1 cellular context compared by ENCODE assay signal in genomic region chr11:130144129-130144528, GRCh38.
TF ChIP-seq lines count a peak whose summit lies in the region.

No MANE protein-coding gene starts in this region.

TF ChIP-seq in GM23338, 12 proteins besides CTCF, POLR2A, EP300 and RAD21 (continued from another document):
- TF ChIP-seq REST (IDR thresholded peaks at IDR 0.05; ENCODE audit: unreplicated experiment): no peak
- no peak for TF ChIP-seq EZH2phosphoT487 (IDR thresholded peaks at IDR 0.05; ENCODE audit: unreplicated experiment)
- TF ChIP-seq ZNF462 (CRISPR knock-in tag; IDR thresholded peaks at IDR 0.05): no peak
